In the genomic region with DNA sequence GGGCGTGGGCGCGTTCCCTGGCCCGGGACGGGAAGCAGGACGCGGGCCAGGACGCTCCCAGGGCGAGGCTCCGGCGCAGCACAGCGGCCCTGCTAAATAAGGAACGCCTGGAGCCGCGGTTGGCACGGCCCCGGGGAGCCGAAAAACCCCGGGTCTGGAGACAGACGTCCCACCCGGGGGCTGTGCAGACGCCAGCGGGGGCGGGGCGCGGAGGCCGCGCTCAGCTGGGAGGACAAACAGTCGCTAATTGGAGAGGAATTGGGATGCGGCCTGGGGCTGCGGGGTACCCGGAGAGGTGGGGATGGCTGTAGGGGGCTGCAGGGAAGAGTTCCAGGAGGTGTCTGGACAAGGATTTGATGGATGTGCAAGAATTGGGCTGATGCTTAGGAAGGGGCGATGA, we compare ENCODE assay signal across 8 cellular contexts. TPM values are rescaled to one million over a fixed set of nuclear protein-coding genes. Genes with fewer than 3 reads are reported as not detected.
A peak's percentile ranks its signal among the peaks of the same experiment; 100 is the strongest.
DNase-seq lines count a peak whose midpoint lies in the region; ATAC-seq and TF ChIP-seq lines count a peak whose summit lies in the region.
"Not testable (repeated sequence)": the region's sequence is repeated elsewhere in the genome, so short reads cannot be mapped to it uniquely, and the experiment has no call there.

No MANE protein-coding gene starts in this region.

- H3K9me3 ChIP-seq in CD4-positive, alpha-beta T cell (ENCODE audit: control insufficient read depth, low read length); OCI-LY3 (ENCODE audit: insufficient read depth, low read length); right lobe of liver: not testable (repeated sequence)

- not testable (repeated sequence) for H3K4me1 Mint-ChIP-seq in CD4-positive, alpha-beta T cell (ENCODE audit: low read depth); stimulated activated naive CD8-positive, alpha-beta T cell treated with anti-CD3 and anti-CD28 coated beads, Interleukin-15, Interleukin-2, amounts not matched to agents 100 ng/mL and 50 ng/mL, for 24 hours (ENCODE audit: low read depth)

- not testable (repeated sequence) for H3K27ac Mint-ChIP-seq in CD4-positive, alpha-beta T cell; activated naive CD4-positive, alpha-beta T cell treated with anti-CD3 and anti-CD28 coated beads, Interleukin-2, amount 50 U/mL, for 72 hours; stimulated activated naive CD8-positive, alpha-beta T cell treated with anti-CD3 and anti-CD28 coated beads, Interleukin-15, Interleukin-2, amounts not matched to agents 100 ng/mL and 50 ng/mL, for 24 hours

- not testable (repeated sequence) for TF ChIP-seq CTCF in CD4-positive, alpha-beta T cell (IDR thresholded peaks at IDR 0.05); OCI-LY3 (IDR thresholded peaks at IDR 0.05; ENCODE audit: low read depth, low read length); right lobe of liver (IDR thresholded peaks at IDR 0.05)

- intact Hi-C loops in CD4-positive, alpha-beta T cell (cut with DNase I, micrococcal nuclease); right lobe of liver (cut with DNase I): not testable (repeated sequence)

- POLR2A ChIA-PET in CD4-positive, alpha-beta T cell (lab: Charles Lee): not testable (repeated sequence)

- not testable (repeated sequence) for ATAC-seq in CD4-positive, alpha-beta T cell (ENCODE audit: poor library complexity); activated naive CD4-positive, alpha-beta T cell treated with anti-CD3 and anti-CD28 coated beads, Interleukin-2, amount 50 U/mL, for 72 hours; right lobe of liver

- H3K4me2 ChIP-seq in OCI-LY3 (ENCODE audit: low read length): not testable (repeated sequence)

- H3K27me3 Mint-ChIP-seq in CD4-positive, alpha-beta T cell; stimulated activated naive CD8-positive, alpha-beta T cell treated with anti-CD3 and anti-CD28 coated beads, Interleukin-15, Interleukin-2, amounts not matched to agents 100 ng/mL and 50 ng/mL, for 24 hours: not testable (repeated sequence)

- H4K20me1 ChIP-seq in OCI-LY3 (ENCODE audit: insufficient read depth, low read length): not testable (repeated sequence)

- peak overlapping the region; percentile 70 for H3K4me3 ChIP-seq in OCI-LY3 (ENCODE audit: low read length)
- peak overlapping the region; percentile 34 to 52 (median 46) for H3K4me3 ChIP-seq in right lobe of liver
- peak overlapping the region; percentile 48 for H3K4me3 ChIP-seq in skeletal muscle cell (ENCODE audit: low read depth, low read length)

- CTCF ChIA-PET in CD4-positive, alpha-beta T cell (lab: Charles Lee): not testable (repeated sequence)

- 0% methylated on average over 10 of the region's 33 CpGs for WGBS in right lobe of liver (ENCODE audit: insufficient coverage, low coverage, low lambda C conversion rate, missing lambda C conversion rate)

- H3K36me3 ChIP-seq in OCI-LY3 (replicated peaks; ENCODE audit: low read depth, low read length); right lobe of liver: not testable (repeated sequence)

- H3K9me3 Mint-ChIP-seq in CD4-positive, alpha-beta T cell; activated naive CD4-positive, alpha-beta T cell treated with anti-CD3 and anti-CD28 coated beads, Interleukin-2, amount 50 U/mL, for 72 hours; stimulated activated naive CD8-positive, alpha-beta T cell treated with anti-CD3 and anti-CD28 coated beads, Interleukin-15, Interleukin-2, amounts not matched to agents 100 ng/mL and 50 ng/mL, for 24 hours: not testable (repeated sequence)

- H3K79me2 ChIP-seq in OCI-LY3 (ENCODE audit: low read length): not testable (repeated sequence)

- H3K4me3 Mint-ChIP-seq in CD4-positive, alpha-beta T cell: peak overlapping the region; percentile 63
- peak overlapping the region; percentile 78 for H3K4me3 Mint-ChIP-seq in stimulated activated naive CD8-positive, alpha-beta T cell treated with anti-CD3 and anti-CD28 coated beads, Interleukin-15, Interleukin-2, amounts not matched to agents 100 ng/mL and 50 ng/mL, for 24 hours

- not testable (repeated sequence) for H2AFZ ChIP-seq in OCI-LY3 (ENCODE audit: low read depth, low read length)

- H3K27ac ChIP-seq in CD4-positive, alpha-beta T cell (ENCODE audit: low read depth, low read length); OCI-LY3 (ENCODE audit: low read length); right lobe of liver: not testable (repeated sequence)
- peak overlapping the region; percentile 38 for H3K27ac ChIP-seq in epithelial cell of prostate

- H3K27me3 ChIP-seq in CD4-positive, alpha-beta T cell (ENCODE audit: control insufficient read depth, insufficient read depth, low read length); OCI-LY3 (ENCODE audit: low read depth, low read length); right lobe of liver: not testable (repeated sequence)

- peak; percentile 10 to 57 (median 34) for DNase-seq in CD4-positive, alpha-beta T cell
- peak; percentile 46 to 47 for DNase-seq in activated CD4-positive, alpha-beta T cell treated with anti-CD3 and anti-CD28 coated beads, Interleukin-2, amount 50 U/mL, for 4 hours
- peak; percentile 63 to 73 for DNase-seq in activated naive CD4-positive, alpha-beta T cell treated with anti-CD3 and anti-CD28 coated beads, Interleukin-2, amount 50 U/mL, for 72 hours (ENCODE audit: low spot score in 2 of 2)
- not testable (repeated sequence) for DNase-seq in epithelial cell of prostate (ENCODE audit: low read depth, low spot score); skeletal muscle cell (ENCODE audit: low read depth)
- DNase-seq in right lobe of liver: peak; percentile 52 to 73 (median 65)

- not testable (repeated sequence) for TF ChIP-seq POLR2A in right lobe of liver (IDR thresholded peaks at IDR 0.05)

- H3K9ac ChIP-seq in OCI-LY3 (ENCODE audit: low read length): peak overlapping the region; percentile 47; the same call in 1 of the 2 replicates

- H3K4me1 ChIP-seq in OCI-LY3 (ENCODE audit: low read length); right lobe of liver: not testable (repeated sequence)

- not testable (repeated sequence) for H3K36me3 Mint-ChIP-seq in CD4-positive, alpha-beta T cell (ENCODE audit: low read depth); activated naive CD4-positive, alpha-beta T cell treated with anti-CD3 and anti-CD28 coated beads, Interleukin-2, amount 50 U/mL, for 72 hours; stimulated activated naive CD8-positive, alpha-beta T cell treated with anti-CD3 and anti-CD28 coated beads, Interleukin-15, Interleukin-2, amounts not matched to agents 100 ng/mL and 50 ng/mL, for 24 hours (ENCODE audit: low read depth)

RNA-seq across cellular contexts. Expression of a gene that starts 25.3 kb away (rescaled TPM):
- total RNA-seq in CD4-positive, alpha-beta T cell: 100 to 1,000 TPM; 103 to 105 TPM
- 100 to 1,000 TPM in 1 of 2 donors, 10 to 100 TPM in 1; 85.7 to 106 TPM for total RNA-seq in activated naive CD4-positive, alpha-beta T cell treated with anti-CD3 and anti-CD28 coated beads, Interleukin-2, amount 50 U/mL, for 72 hours
- total RNA-seq in right lobe of liver: 10 to 100 TPM; 14.0 to 48.3 (median 33.6) TPM
